In the genomic region with DNA sequence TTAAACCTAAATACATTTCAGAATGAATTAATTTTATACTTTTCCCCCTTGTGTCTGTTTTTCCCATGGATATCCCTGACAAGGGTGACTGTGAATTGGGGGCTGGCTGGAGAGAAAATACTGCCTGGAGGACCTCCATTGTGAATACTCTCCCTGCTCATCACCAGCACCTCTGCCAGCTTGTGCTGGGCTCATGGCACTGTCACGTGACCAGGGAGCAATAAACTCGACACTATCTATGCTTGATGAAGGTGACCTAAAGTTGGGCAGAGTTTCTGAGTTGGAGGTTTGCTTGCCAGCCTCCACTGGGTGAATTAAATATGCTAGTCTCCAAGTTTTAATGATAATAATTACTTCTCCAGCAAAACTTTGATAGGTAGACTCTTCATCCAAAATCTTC, we compare ENCODE assay signal across 23 cellular contexts.
DNase-seq lines count a peak whose midpoint lies in the region; ATAC-seq, FAIRE-seq and TF ChIP-seq lines count a peak whose summit lies in the region.
"Had no signal": no experiment of that assay in that cellular context is flagged by ENCODE, and none has a peak within 500 bp of the region (broad histone marks: within the 10 kb centered on the region; RNA-seq: fewer than 3 reads in every experiment).

No MANE protein-coding gene starts in this region.

- H3K9me3 ChIP-seq in A549: no peaks in the 10 kb centered on the region
- no peaks in the 10 kb centered on the region for H3K9me3 ChIP-seq in K562 (replicated peaks; ENCODE audit: control insufficient read depth, insufficient read depth, low read depth, low read length)
- H3K9me3 ChIP-seq in OCI-LY7 (ENCODE audit: low read length): no peaks in the 10 kb centered on the region
- no peaks in the 10 kb centered on the region for H3K9me3 ChIP-seq in tibial nerve
- H3K9me3 ChIP-seq: Caco-2 had no signal

- 3% methylated on average over 2 of the region's 2 CpGs for WGBS in A549 (ENCODE audit: missing lambda C conversion rate)
- WGBS in K562 (ENCODE audit: insufficient coverage, low coverage, missing lambda C conversion rate): 13% methylated on average over 2 of the region's 2 CpGs
- WGBS in tibial nerve, 2 donors: 53 to 60% methylated on average over 2 of the region's 2 CpGs

- POLR2A ChIA-PET in A549 (lab: Yijun Ruan, JAX): no interaction called here
- POLR2A ChIA-PET in K562 (lab: Yijun Ruan, JAX): no interaction called here
- POLR2A ChIA-PET in OCI-LY7 (lab: Charles Lee): no interaction called here

- no TSS peak for BruUV-seq in K562 (replicated peaks; lab: Mats Ljungman, UMichigan)
- no TSS peak for BruUV-seq in OCI-LY7 (replicated peaks; lab: Mats Ljungman, UMichigan)

- no peak overlapping the region for H3K27ac ChIP-seq in A549
- H3K27ac ChIP-seq in K562 (ENCODE audit: extremely low read depth, low read depth, low read length): no peak overlapping the region
- no peak overlapping the region for H3K27ac ChIP-seq in OCI-LY7 (ENCODE audit: low read depth, low read length, poor library complexity, severe bottlenecking)
- no peak overlapping the region for H3K27ac ChIP-seq in tibial nerve
- H3K27ac ChIP-seq: BLaER1 treated with 17β-estradiol and CSF1 and Interleukin-3, amounts not matched to agents 10 nM and 100 nM; C4-2B had no signal

- H4K20me1 ChIP-seq in K562 (replicated peaks; ENCODE audit: control insufficient read depth, insufficient read depth, low read length) (no peaks in the 10 kb centered on the region), OCI-LY7 (ENCODE audit: insufficient read depth, low read length) (no peaks in the 10 kb centered on the region)
- H4K20me1 ChIP-seq: BLaER1 treated with 17β-estradiol and CSF1 and Interleukin-3, amounts not matched to agents 10 nM and 100 nM had no signal

- H3K9ac ChIP-seq in K562 (ENCODE audit: insufficient read depth in 1 of 2, low read depth in 2 of 2, low read length in 2 of 2): no peak overlapping the region
- H3K9ac ChIP-seq: BLaER1 treated with 17β-estradiol and CSF1 and Interleukin-3, amounts not matched to agents 10 nM and 100 nM had no signal

- no peak for TF ChIP-seq RAD21 in A549 (conservative IDR thresholded peaks at IDR 0.05 in 1 of 2, IDR thresholded peaks at IDR 0.05 in 1 of 2)
- TF ChIP-seq RAD21 in Ishikawa (IDR thresholded peaks at IDR 0.05; ENCODE audit: low read depth): no peak
- TF ChIP-seq RAD21 in K562 (CRISPR knock-in tag; conservative IDR thresholded peaks at IDR 0.05 in 1 of 2, IDR thresholded peaks at IDR 0.05 in 1 of 2): no peak

- H3K4me2 ChIP-seq in A549: no peak overlapping the region
- no peak overlapping the region for H3K4me2 ChIP-seq in K562 (ENCODE audit: insufficient read depth, low read length)
- H3K4me2 ChIP-seq in OCI-LY7 (ENCODE audit: low read length): no peak overlapping the region
- H3K4me2 ChIP-seq: BLaER1 treated with 17β-estradiol and CSF1 and Interleukin-3, amounts not matched to agents 10 nM and 100 nM had no signal

- H3K9me1 ChIP-seq in K562 (ENCODE audit: control insufficient read depth, insufficient read depth, low read length): no peaks in the 10 kb centered on the region

- no peaks in the 10 kb centered on the region for H3K4me1 ChIP-seq in A549
- H3K4me1 ChIP-seq in K562 (replicated peaks in 1 of 2; ENCODE audit: control insufficient read depth in 2 of 2, insufficient read depth in 2 of 2, low read length in 2 of 2): no peaks in the 10 kb centered on the region; a peak in 1 of 5 replicates
- H3K4me1 ChIP-seq in OCI-LY7 (ENCODE audit: insufficient read depth, low read length, poor library complexity, severe bottlenecking): no peaks in the 10 kb centered on the region
- H3K4me1 ChIP-seq in tibial nerve: no peaks in the 10 kb centered on the region
- H3K4me1 ChIP-seq: Caco-2 had no signal

- no peak overlapping the region for H2AFZ ChIP-seq in K562 (ENCODE audit: low read depth, low read length)
- H2AFZ ChIP-seq in OCI-LY7 (ENCODE audit: low read length): no peak overlapping the region

- intact Hi-C loops in K562 (cut with micrococcal nuclease): no loop called here
- intact Hi-C loops in OCI-LY7 (cut with micrococcal nuclease; ENCODE audit: unreplicated experiment): no loop called here

- TF ChIP-seq POLR2A in A549 (IDR thresholded peaks at IDR 0.05; ENCODE audit: low read length) (no peak), K562 (conservative IDR thresholded peaks at IDR 0.05) (no peak), tibial nerve (IDR thresholded peaks at IDR 0.05) (no peak)

- no peak for TF ChIP-seq EP300 in A549 (IDR thresholded peaks at IDR 0.05)
- TF ChIP-seq EP300 in Ishikawa (IDR thresholded peaks at IDR 0.05; ENCODE audit: borderline replicate concordance): no peak
- no peak for TF ChIP-seq EP300 in K562 (IDR thresholded peaks at IDR 0.05; ENCODE audit: low read length)
- no peak for TF ChIP-seq EP300 in tibial nerve (IDR thresholded peaks at IDR 0.05)

- H3K79me2 ChIP-seq in K562 (ENCODE audit: control insufficient read depth, insufficient read depth, low read length): no peaks in the 10 kb centered on the region
- no peaks in the 10 kb centered on the region for H3K79me2 ChIP-seq in OCI-LY7 (ENCODE audit: insufficient read depth, low read depth, low read length)

- DNase-seq in A549 (ENCODE audit: low read depth in 1 of 2, low spot score in 1 of 2): no peak
- no peak for DNase-seq in K562 (ENCODE audit: extremely low read depth in 1 of 4, low spot score in 3 of 4)
- no peak for DNase-seq in OCI-LY7 (ENCODE audit: low spot score)
- no peak for DNase-seq in tibial nerve (ENCODE audit: low spot score in 2 of 2)
- DNase-seq: 8988T; AML-193; Caco-2; Calu3; CD4-positive, alpha-beta T cell; CD8-positive, alpha-beta T cell; DMS53; DMS79; DND-41; EL; GDM1 had no signal

- no peak overlapping the region for H3K4me3 ChIP-seq in A549
- no peak overlapping the region for H3K4me3 ChIP-seq in K562
- H3K4me3 ChIP-seq in OCI-LY7 (ENCODE audit: low read depth, low read length, poor library complexity, severe bottlenecking): no peak overlapping the region
- H3K4me3 ChIP-seq in tibial nerve: no peak overlapping the region
- H3K4me3 ChIP-seq: BLaER1 treated with 17β-estradiol and CSF1 and Interleukin-3, amounts not matched to agents 10 nM and 100 nM; GM12878 had no signal

- ATAC-seq in A549: no peak
- ATAC-seq in K562: no peak
- ATAC-seq: CD8-positive, alpha-beta T cell; GM12878 had no signal

- H3K9me2 ChIP-seq in OCI-LY7 (ENCODE audit: insufficient read depth, low read length): no peaks in the 10 kb centered on the region

- CTCF ChIA-PET in A549 (lab: Yijun Ruan, JAX) (no interaction called here), K562 (lab: Yijun Ruan, JAX; ENCODE audit: low intra/inter-chr PET ratio) (no interaction called here), OCI-LY7 (lab: Charles Lee; ENCODE audit: unreplicated experiment) (no interaction called here)

- H3K36me3 ChIP-seq in K562 (ENCODE audit: control insufficient read depth, insufficient read depth, low read length): no peaks in the 10 kb centered on the region
- no peaks in the 10 kb centered on the region for H3K36me3 ChIP-seq in OCI-LY7 (ENCODE audit: insufficient read depth, low read length)
- H3K36me3 ChIP-seq in tibial nerve: no peaks in the 10 kb centered on the region
- H3K36me3 ChIP-seq: BLaER1 treated with 17β-estradiol and CSF1 and Interleukin-3, amounts not matched to agents 10 nM and 100 nM had no signal

- no peak for TF ChIP-seq CTCF in A549 (IDR thresholded peaks at IDR 0.05)
- TF ChIP-seq CTCF in K562 (IDR thresholded peaks at IDR 0.05 in 2 of 3, conservative IDR thresholded peaks at IDR 0.05 in 1 of 3; ENCODE audit: insufficient read depth in 2 of 3, low read depth in 1 of 3, low read length in 3 of 3): no peak
- TF ChIP-seq CTCF in OCI-LY7 (conservative IDR thresholded peaks at IDR 0.05; ENCODE audit: low read length): no peak
- TF ChIP-seq CTCF in tibial nerve (IDR thresholded peaks at IDR 0.05): no peak

- H3K27me3 ChIP-seq in K562 (ENCODE audit: control insufficient read depth in 2 of 2, insufficient read depth in 2 of 2, low read length in 2 of 2): no peaks in the 10 kb centered on the region
- no peaks in the 10 kb centered on the region for H3K27me3 ChIP-seq in tibial nerve
- H3K27me3 ChIP-seq: BLaER1 treated with 17β-estradiol and CSF1 and Interleukin-3, amounts not matched to agents 10 nM and 100 nM had no signal

- in situ Hi-C loops in K562 (cut with MboI): no loop called here

- no peak for FAIRE-seq in A549 (lab: Jason Lieb, UNC)
- FAIRE-seq in K562 (lab: Jason Lieb, UNC): no peak
- FAIRE-seq: A204.1, D721Med, GM12878, GM12892, GM18507 had no signal

TF ChIP-seq in A549, 52 proteins besides CTCF, POLR2A, EP300 and RAD21 (continues in another document):
- TF ChIP-seq GATA3 (IDR thresholded peaks at IDR 0.05; ENCODE audit: borderline replicate concordance): no peak
- no peak for TF ChIP-seq SREBF2 (IDR thresholded peaks at IDR 0.05)
- no peak for TF ChIP-seq POLR2AphosphoS2 (conservative IDR thresholded peaks at IDR 0.05; ENCODE audit: low read length)
- TF ChIP-seq PHF8 (IDR thresholded peaks at IDR 0.05; ENCODE audit: borderline replicate concordance, low read depth): no peak
- TF ChIP-seq JUNB (IDR thresholded peaks at IDR 0.05): no peak

TF ChIP-seq in Ishikawa, 13 proteins besides CTCF, POLR2A, EP300 and RAD21:
- TF ChIP-seq, protein P1, sequence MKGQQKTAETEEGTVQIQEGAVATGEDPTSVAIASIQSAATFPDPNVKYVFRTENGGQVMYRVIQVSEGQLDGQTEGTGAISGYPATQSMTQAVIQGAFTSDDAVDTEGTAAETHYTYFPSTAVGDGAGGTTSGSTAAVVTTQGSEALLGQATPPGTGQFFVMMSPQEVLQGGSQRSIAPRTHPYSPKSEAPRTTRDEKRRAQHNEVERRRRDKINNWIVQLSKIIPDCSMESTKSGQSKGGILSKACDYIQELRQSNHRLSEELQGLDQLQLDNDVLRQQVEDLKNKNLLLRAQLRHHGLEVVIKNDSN (IDR thresholded peaks at IDR 0.05): peak; percentile 41; the same call in 1 of the 2 replicates
- TF ChIP-seq NFIC (IDR thresholded peaks at IDR 0.05): no peak
TF ChIP-seq in Ishikawa: peak in this region for 1.

TF ChIP-seq in K562, 482 proteins besides CTCF, POLR2A, EP300 and RAD21 (continues in another document):
- TF ChIP-seq, protein P2, sequence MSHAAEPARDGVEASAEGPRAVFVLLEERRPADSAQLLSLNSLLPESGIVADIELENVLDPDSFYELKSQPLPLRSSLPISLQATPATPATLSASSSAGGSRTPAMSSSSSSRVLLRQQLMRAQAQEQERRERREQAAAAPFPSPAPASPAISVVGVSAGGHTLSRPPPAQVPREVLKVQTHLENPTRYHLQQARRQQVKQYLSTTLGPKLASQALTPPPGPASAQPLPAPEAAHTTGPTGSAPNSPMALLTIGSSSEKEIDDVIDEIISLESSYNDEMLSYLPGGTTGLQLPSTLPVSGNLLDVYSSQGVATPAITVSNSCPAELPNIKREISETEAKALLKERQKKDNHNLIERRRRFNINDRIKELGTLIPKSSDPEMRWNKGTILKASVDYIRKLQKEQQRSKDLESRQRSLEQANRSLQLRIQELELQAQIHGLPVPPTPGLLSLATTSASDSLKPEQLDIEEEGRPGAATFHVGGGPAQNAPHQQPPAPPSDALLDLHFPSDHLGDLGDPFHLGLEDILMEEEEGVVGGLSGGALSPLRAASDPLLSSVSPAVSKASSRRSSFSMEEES (CRISPR knock-in tag; IDR thresholded peaks at IDR 0.05): peak; percentile 89
- TF ChIP-seq CBFA2T2 (conservative IDR thresholded peaks at IDR 0.05) (0 out of 2 replicates have a peak, but pooled peaks have one; percentile 25), ZKSCAN8 (CRISPR knock-in tag; IDR thresholded peaks at IDR 0.05) (no peak), BHLHE40 (IDR thresholded peaks at IDR 0.05; ENCODE audit: low read length) (0 out of 2 replicates have a peak, but pooled peaks have one; percentile 24)
